8 cellular contexts compared by ENCODE assay signal in the genomic region with DNA sequence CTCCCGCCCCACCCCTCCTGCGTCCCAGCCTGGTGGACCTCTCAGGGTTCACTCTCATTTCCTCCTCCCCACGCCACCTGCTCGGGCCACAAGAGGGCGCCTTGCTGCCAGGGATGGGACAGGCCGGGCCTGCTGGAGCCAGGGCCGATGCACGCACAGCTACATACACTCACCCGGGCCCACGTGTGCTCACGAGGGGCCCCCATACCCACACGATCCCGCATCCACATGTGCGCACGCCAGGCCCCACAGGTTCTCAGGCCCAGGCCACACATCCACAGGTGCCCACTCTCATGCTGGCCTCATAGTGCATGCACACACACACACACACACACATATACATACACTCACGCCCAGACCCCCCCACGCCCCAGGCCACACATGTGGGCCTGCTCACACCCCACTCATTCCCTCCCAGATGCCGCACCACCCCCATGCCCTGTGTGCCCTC.
A peak's percentile ranks its signal among the peaks of the same experiment; 100 is the strongest.
DNase-seq lines count a peak whose midpoint lies in the region; ATAC-seq and TF ChIP-seq lines count a peak whose summit lies in the region.

No MANE protein-coding gene starts in this region.

- no peaks in the 10 kb centered on the region for H3K27me3 ChIP-seq in esophagus muscularis mucosa

- CTCF ChIA-PET in Calu3 (lab: Charles Lee): interaction anchor here (0.5 to 1.6 kb wide), 5 partner anchors 96 to 421 kb away, joined by 3 to 14 read pairs (median 6); no protein-coding TSS in a partner anchor

- H3K36me3 ChIP-seq in esophagus muscularis mucosa: no peaks in the 10 kb centered on the region

- no TSS peak for BruUV-seq in Calu3 (replicated peaks; lab: Mats Ljungman, UMichigan)

- intact Hi-C loops in Calu3 (cut with micrococcal nuclease; ENCODE audit: unreplicated experiment): loop anchor here (2.0 to 5.0 kb wide), 2 partner anchors 211 to 297 kb away; no protein-coding TSS in a partner anchor
- intact Hi-C loops in esophagus muscularis mucosa (cut with DNase I): loop anchor here (5.0 kb wide), 1 partner anchor 297 kb away; no protein-coding TSS in a partner anchor

- H3K4me1 ChIP-seq in esophagus muscularis mucosa: peaks cover 0 to 25% (median 15%) of the 10 kb centered on the region in 4 donors

- ATAC-seq in GM19467 (IDR thresholded peaks at IDR 0.05; ENCODE audit: unreplicated experiment) (peak; percentile 81), HG03571 (IDR thresholded peaks at IDR 0.05; ENCODE audit: unreplicated experiment) (peak; percentile 86)

- H3K27me3 Mint-ChIP-seq in Calu3 (ENCODE audit: unreplicated experiment) (no peaks in the 10 kb centered on the region), nephron (ENCODE audit: low read depth) (peaks cover 20% of the 10 kb centered on the region)

- no peak for TF ChIP-seq POLR2A in esophagus muscularis mucosa (IDR thresholded peaks at IDR 0.05; ENCODE audit: low read depth)

- H3K9me3 Mint-ChIP-seq in Calu3 (ENCODE audit: low read depth, unreplicated experiment) (no peaks in the 10 kb centered on the region), nephron (no peaks in the 10 kb centered on the region)

- H3K27ac ChIP-seq in esophagus muscularis mucosa (replicated peaks in 1 of 4): no peak overlapping the region

- H3K36me3 Mint-ChIP-seq in Calu3 (ENCODE audit: insufficient read depth, unreplicated experiment) (peaks cover 7% of the 10 kb centered on the region), nephron (ENCODE audit: low read depth) (no peaks in the 10 kb centered on the region)

- no peak overlapping the region for H3K27ac Mint-ChIP-seq in Calu3 (ENCODE audit: unreplicated experiment)
- H3K27ac Mint-ChIP-seq in nephron: no peak overlapping the region

- no peaks in the 10 kb centered on the region for H3K9me3 ChIP-seq in esophagus muscularis mucosa

- DNase-seq in Calu3: peak; percentile 85
- DNase-seq in OCI-M1 (lab: John Stamatoyannopoulos, UW): peak; percentile 90
- peak; percentile 88 for DNase-seq in activated T-cell treated with anti-CD3 and anti-CD28 coated beads, Interleukin-2, amount 50 U/mL, for 1 hour
- peak; percentile 95 for DNase-seq in esophagus muscularis mucosa (ENCODE audit: extremely low spot score)
- DNase-seq in stimulated activated naive CD4-positive, alpha-beta T cell (lab: John Stamatoyannopoulos, UW): peak; percentile 66 to 82 (median 76)

- TF ChIP-seq CTCF in Calu3 (IDR thresholded peaks at IDR 0.05; ENCODE audit: unreplicated experiment) (peak; percentile 61), esophagus muscularis mucosa (IDR thresholded peaks at IDR 0.05) (peak; percentile 79 to 99 (median 83)), nephron (IDR thresholded peaks at IDR 0.05; ENCODE audit: unreplicated experiment in 3 of 3) (peak; percentile 83 to 88 (median 84))

- H3K4me3 Mint-ChIP-seq in Calu3 (ENCODE audit: low read depth, unreplicated experiment) (no peak overlapping the region), nephron (no peak overlapping the region)

- H3K4me1 Mint-ChIP-seq in Calu3 (ENCODE audit: low read depth, unreplicated experiment) (peaks cover 2% of the 10 kb centered on the region), nephron (no peaks in the 10 kb centered on the region)

- 40% methylated on average over 3 of the region's 18 CpGs for WGBS in esophagus muscularis mucosa

- no peak for TF ChIP-seq EP300 in esophagus muscularis mucosa (IDR thresholded peaks at IDR 0.05)

- no peak overlapping the region for H3K4me3 ChIP-seq in esophagus muscularis mucosa
